ENCODE assay signal across 15 cellular contexts in the genomic region with DNA sequence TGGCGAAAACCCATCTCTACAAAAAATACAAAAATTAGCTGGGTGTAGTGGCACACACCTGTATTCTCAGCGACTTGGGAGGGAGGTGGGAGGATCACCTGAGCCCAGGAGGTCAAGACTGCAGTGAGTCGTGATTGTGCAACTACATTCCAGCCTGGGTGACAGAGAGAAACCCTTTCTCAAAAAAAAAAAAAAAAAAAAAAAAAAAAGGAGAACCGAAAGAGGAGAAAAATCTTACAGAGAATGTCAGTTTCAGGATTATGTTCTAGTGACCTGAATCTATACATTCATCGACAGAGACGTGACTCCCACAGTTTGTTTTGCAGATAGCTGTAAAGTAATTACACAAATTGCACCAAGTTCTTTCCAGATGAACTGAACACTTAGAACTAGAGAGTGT.
A peak's percentile ranks its signal among the peaks of the same experiment; 100 is the strongest.
DNase-seq lines count a peak whose midpoint lies in the region; ATAC-seq and TF ChIP-seq lines count a peak whose summit lies in the region.
"Had no signal": no experiment of that assay in that cellular context is flagged by ENCODE, and none has a peak within 500 bp of the region (broad histone marks: within the 10 kb centered on the region; RNA-seq: fewer than 3 reads in every experiment).

No MANE protein-coding gene starts in this region.

- no peaks in the 10 kb centered on the region for H3K36me3 Mint-ChIP-seq in Calu3 (ENCODE audit: insufficient read depth, unreplicated experiment)
- H3K36me3 Mint-ChIP-seq: activated naive CD8-positive, alpha-beta T cell treated with anti-CD3 and anti-CD28 coated beads, Interleukin-2, amount 10 ng/mL, durations not matched to agents 7 days and 5 days had no signal

- no peak for TF ChIP-seq CTCF in Calu3 (IDR thresholded peaks at IDR 0.05; ENCODE audit: unreplicated experiment)

- ATAC-seq in HG02763 (IDR thresholded peaks at IDR 0.05; ENCODE audit: unreplicated experiment) (peak; percentile 53), HG03565 (IDR thresholded peaks at IDR 0.05; ENCODE audit: unreplicated experiment) (peak; percentile 74), GM19023 (IDR thresholded peaks at IDR 0.05; ENCODE audit: unreplicated experiment) (no peak)

- no peaks in the 10 kb centered on the region for H3K9me3 Mint-ChIP-seq in Calu3 (ENCODE audit: low read depth, unreplicated experiment)
- H3K9me3 Mint-ChIP-seq: activated naive CD8-positive, alpha-beta T cell treated with anti-CD3 and anti-CD28 coated beads, Interleukin-2, amount 10 ng/mL, durations not matched to agents 7 days and 5 days; H9 had no signal

- H3K27ac Mint-ChIP-seq in Calu3 (ENCODE audit: unreplicated experiment) = no peak overlapping the region
- H3K27ac Mint-ChIP-seq: activated naive CD8-positive, alpha-beta T cell treated with anti-CD3 and anti-CD28 coated beads, Interleukin-2, amount 10 ng/mL, durations not matched to agents 7 days and 5 days; H9 had no signal

- no peaks in the 10 kb centered on the region for H3K4me1 Mint-ChIP-seq in Calu3 (ENCODE audit: low read depth, unreplicated experiment)
- H3K4me1 Mint-ChIP-seq: activated naive CD8-positive, alpha-beta T cell treated with anti-CD3 and anti-CD28 coated beads, Interleukin-2, amount 10 ng/mL, durations not matched to agents 7 days and 5 days had no signal

- CTCF ChIA-PET in Calu3 (lab: Charles Lee) = interaction anchor here (0.7 kb wide), 2 partner anchors 44 to 324 kb away, joined by 3 to 4 read pairs; no protein-coding TSS in a partner anchor

- BruUV-seq in Calu3 (replicated peaks; lab: Mats Ljungman, UMichigan) = no TSS peak

- DNase-seq in SKM-1 treated with dmso at 0.1 percent for 144 hours (lab: John Stamatoyannopoulos, UW; ENCODE audit: unreplicated experiment) (peak; percentile 12), SKM-1 (lab: John Stamatoyannopoulos, UW; ENCODE audit: unreplicated experiment) (no peak), renal cortical epithelial cell (ENCODE audit: low read depth) (peak; percentile 17), Calu3 (no peak), amniotic stem cell (lab: John Stamatoyannopoulos, UW) (no peak)
- DNase-seq: activated naive CD8-positive, alpha-beta T cell treated with anti-CD3 and anti-CD28 coated beads, Interleukin-2, amount 10 ng/mL, durations not matched to agents 7 days and 5 days; esophagus squamous epithelium; H9; mammary epithelial cell; NCI-H1105 treated with DMSO at 0.1 percent for 48 hours; NCI-H510A treated with DMSO at 0.1 percent for 48 hours; SHP77 treated with DMSO at 0.1 percent for 48 hours had no signal

- intact Hi-C loops in Calu3 (cut with micrococcal nuclease; ENCODE audit: unreplicated experiment) = no loop called here

- H3K4me3 Mint-ChIP-seq in Calu3 (ENCODE audit: low read depth, unreplicated experiment) = no peak overlapping the region
- H3K4me3 Mint-ChIP-seq: activated naive CD8-positive, alpha-beta T cell treated with anti-CD3 and anti-CD28 coated beads, Interleukin-2, amount 10 ng/mL, durations not matched to agents 7 days and 5 days; H9 had no signal

- no peaks in the 10 kb centered on the region for H3K27me3 Mint-ChIP-seq in Calu3 (ENCODE audit: unreplicated experiment)

Comparison
In these comparisons a context has a peak if more than half of its experiments do, and no peak if none do; other contexts are left out.
1. DNase-seq: peak in SKM-1 treated with dmso at 0.1 percent for 144 hours (single experiment) and renal cortical epithelial cell (single experiment); none in SKM-1 (single experiment), Calu3 (single experiment) and amniotic stem cell (single experiment).